7 cellular contexts compared by ENCODE assay signal in genomic region chr20:23363257-23363649, GRCh38. TPM values are rescaled to one million over a fixed set of nuclear protein-coding genes. Genes with fewer than 3 reads are reported as not detected.
A peak's percentile ranks its signal among the peaks of the same experiment; 100 is the strongest.
DNase-seq lines count a peak whose midpoint lies in the region; TF ChIP-seq lines count a peak whose summit lies in the region.

No MANE protein-coding gene starts in this region.

- peak overlapping the region; percentile 15 for H3K27ac Mint-ChIP-seq in activated T-helper 1 cell treated with anti-CD3 and anti-CD28 coated beads, Interleukin-12 subunit alpha, Interleukin-12 subunit beta, Interleukin-2, Interleukin-4 antibody, amounts not matched to agents 30 ng/mL and 10 ng/mL and 1 ng/mL, durations not matched to agents 14 hours and 24 hours and 36 hours

- peaks cover 1% of the 10 kb centered on the region for H3K27me3 Mint-ChIP-seq in activated T-helper 1 cell treated with anti-CD3 and anti-CD28 coated beads, Interleukin-12 subunit alpha, Interleukin-12 subunit beta, Interleukin-2, Interleukin-4 antibody, amounts not matched to agents 30 ng/mL and 10 ng/mL and 1 ng/mL, durations not matched to agents 14 hours and 24 hours and 36 hours (ENCODE audit: insufficient read depth)

- H3K4me1 Mint-ChIP-seq in activated T-helper 1 cell treated with anti-CD3 and anti-CD28 coated beads, Interleukin-12 subunit alpha, Interleukin-12 subunit beta, Interleukin-2, Interleukin-4 antibody, amounts not matched to agents 30 ng/mL and 10 ng/mL and 1 ng/mL, durations not matched to agents 14 hours and 24 hours and 36 hours (ENCODE audit: low read depth): peaks cover 65% of the 10 kb centered on the region

- intact Hi-C loops in activated T-helper 1 cell treated with anti-CD3 and anti-CD28 coated beads, Interleukin-12 subunit alpha, Interleukin-12 subunit beta, Interleukin-2, Interleukin-4 antibody, amounts not matched to agents 30 ng/mL and 10 ng/mL and 1 ng/mL, durations not matched to agents 14 hours and 24 hours and 36 hours (cut with micrococcal nuclease): loop anchor here (2.0 to 5.0 kb wide), 2 partner anchors 46 to 1629 kb away; partner anchors contain the start of gene APMAP

- H3K27me3 ChIP-seq in HUES48 (ENCODE audit: control insufficient read depth, insufficient read depth, low read length) (no peaks in the 10 kb centered on the region), right atrium auricular region (no peaks in the 10 kb centered on the region), stomach smooth muscle (ENCODE audit: control insufficient read depth in 1 of 2, insufficient read depth in 2 of 2, low read length in 2 of 2) (no peaks in the 10 kb centered on the region)

- no peaks in the 10 kb centered on the region for H3K9me3 ChIP-seq in HUES48 (ENCODE audit: control insufficient read depth, insufficient read depth, low read length)
- H3K9me3 ChIP-seq in right atrium auricular region: no peaks in the 10 kb centered on the region
- H3K9me3 ChIP-seq in stomach smooth muscle (ENCODE audit: control insufficient read depth in 2 of 2, low read length in 2 of 2): no peaks in the 10 kb centered on the region

- H3K36me3 ChIP-seq in HUES48 (ENCODE audit: control insufficient read depth, insufficient read depth, low read length) (peaks cover 36% of the 10 kb centered on the region), right atrium auricular region (peaks cover 19% of the 10 kb centered on the region), stomach smooth muscle (ENCODE audit: control insufficient read depth in 2 of 2, insufficient read depth in 2 of 2, low read length in 2 of 2) (peaks cover 9 to 16% of the 10 kb centered on the region in 2 donors)

- peaks cover 34% of the 10 kb centered on the region for H3K36me3 Mint-ChIP-seq in activated T-helper 1 cell treated with anti-CD3 and anti-CD28 coated beads, Interleukin-12 subunit alpha, Interleukin-12 subunit beta, Interleukin-2, Interleukin-4 antibody, amounts not matched to agents 30 ng/mL and 10 ng/mL and 1 ng/mL, durations not matched to agents 14 hours and 24 hours and 36 hours (ENCODE audit: low read depth)

- H3K9me3 Mint-ChIP-seq in activated T-helper 1 cell treated with anti-CD3 and anti-CD28 coated beads, Interleukin-12 subunit alpha, Interleukin-12 subunit beta, Interleukin-2, Interleukin-4 antibody, amounts not matched to agents 30 ng/mL and 10 ng/mL and 1 ng/mL, durations not matched to agents 14 hours and 24 hours and 36 hours: no peaks in the 10 kb centered on the region

- peaks cover 19% of the 10 kb centered on the region; the same call in 1 of the 2 replicates for H3K4me1 ChIP-seq in HUES48 (ENCODE audit: control insufficient read depth, insufficient read depth, low read length)
- H3K4me1 ChIP-seq in right atrium auricular region: peaks cover 0 to 58% of the 10 kb centered on the region in 2 donors
- peaks cover 24% of the 10 kb centered on the region for H3K4me1 ChIP-seq in stomach smooth muscle (ENCODE audit: control insufficient read depth, insufficient read depth, low read length)

- no peak for DNase-seq in activated T-helper 1 cell treated with anti-CD3 and anti-CD28 coated beads, Interleukin-12 subunit alpha, Interleukin-12 subunit beta, Interleukin-2, Interleukin-4 antibody, amounts not matched to agents 30 ng/mL and 10 ng/mL and 1 ng/mL, durations not matched to agents 14 hours and 24 hours and 36 hours (ENCODE audit: low spot score)
- DNase-seq in right atrium auricular region (ENCODE audit: low spot score) (no peak), SIG-M5 treated with dmso at 0.1 percent for 504 hours (lab: John Stamatoyannopoulos, UW; ENCODE audit: unreplicated experiment) (no peak), SHP77 treated with DMSO at 0.1 percent for 48 hours (lab: John Stamatoyannopoulos, UW) (no peak)
- DNase-seq in activated effector memory CD4-positive, alpha-beta T cell treated with anti-CD3 and anti-CD28 coated beads, Interleukin-2, amount 50 U/mL, for 16 hours: no peak

- no peak for TF ChIP-seq CTCF in right atrium auricular region (IDR thresholded peaks at IDR 0.05)

- H3K9ac ChIP-seq in HUES48 (ENCODE audit: low read depth, low read length) (no peak overlapping the region), stomach smooth muscle (ENCODE audit: low read length in 2 of 2) (peak overlapping the region; percentile 84 to 87)

- H3K4me3 Mint-ChIP-seq in activated T-helper 1 cell treated with anti-CD3 and anti-CD28 coated beads, Interleukin-12 subunit alpha, Interleukin-12 subunit beta, Interleukin-2, Interleukin-4 antibody, amounts not matched to agents 30 ng/mL and 10 ng/mL and 1 ng/mL, durations not matched to agents 14 hours and 24 hours and 36 hours: peak overlapping the region; percentile 96

- H3K4me3 ChIP-seq in HUES48 (ENCODE audit: low read depth, low read length) (peak overlapping the region; percentile 80), right atrium auricular region (peak overlapping the region; percentile 86 to 96), stomach smooth muscle (ENCODE audit: low read length in 2 of 2) (peak overlapping the region; percentile 81 to 82)

- H3K27ac ChIP-seq in HUES48 (ENCODE audit: low read depth, low read length): no peak overlapping the region
- H3K27ac ChIP-seq in right atrium auricular region: peak overlapping the region; percentile 99 to 100
- peak overlapping the region; percentile 98 for H3K27ac ChIP-seq in stomach smooth muscle (ENCODE audit: low read length)

RNA-seq across cellular contexts. Expression of gene GZF1, which starts 1.3 kb away (rescaled TPM):
- total RNA-seq in activated T-helper 1 cell treated with anti-CD3 and anti-CD28 coated beads, Interleukin-12 subunit alpha, Interleukin-12 subunit beta, Interleukin-2, Interleukin-4 antibody, amounts not matched to agents 30 ng/mL and 10 ng/mL and 1 ng/mL, durations not matched to agents 14 hours and 24 hours and 36 hours: 10.6 and 12.6 TPM in 2 replicates
- total RNA-seq in right atrium auricular region: 10 to 100 TPM; 14.9 TPM

RNA-seq across cellular contexts. Expression of gene NXT1, which starts 12.7 kb away (rescaled TPM):
- total RNA-seq in activated T-helper 1 cell treated with anti-CD3 and anti-CD28 coated beads, Interleukin-12 subunit alpha, Interleukin-12 subunit beta, Interleukin-2, Interleukin-4 antibody, amounts not matched to agents 30 ng/mL and 10 ng/mL and 1 ng/mL, durations not matched to agents 14 hours and 24 hours and 36 hours: 58.9 and 62.6 TPM in 2 replicates
- 10 to 100 TPM; 16.1 to 19.1 TPM for total RNA-seq in right atrium auricular region

RNA-seq across cellular contexts. Expression of gene NAPB, which starts 58.0 kb away (rescaled TPM):
- total RNA-seq in activated T-helper 1 cell treated with anti-CD3 and anti-CD28 coated beads, Interleukin-12 subunit alpha, Interleukin-12 subunit beta, Interleukin-2, Interleukin-4 antibody, amounts not matched to agents 30 ng/mL and 10 ng/mL and 1 ng/mL, durations not matched to agents 14 hours and 24 hours and 36 hours: 14.0 and 15.5 TPM in 2 replicates
- total RNA-seq in right atrium auricular region: 1 to 10 TPM; 4.8 to 5.1 TPM
